In the genomic region with DNA sequence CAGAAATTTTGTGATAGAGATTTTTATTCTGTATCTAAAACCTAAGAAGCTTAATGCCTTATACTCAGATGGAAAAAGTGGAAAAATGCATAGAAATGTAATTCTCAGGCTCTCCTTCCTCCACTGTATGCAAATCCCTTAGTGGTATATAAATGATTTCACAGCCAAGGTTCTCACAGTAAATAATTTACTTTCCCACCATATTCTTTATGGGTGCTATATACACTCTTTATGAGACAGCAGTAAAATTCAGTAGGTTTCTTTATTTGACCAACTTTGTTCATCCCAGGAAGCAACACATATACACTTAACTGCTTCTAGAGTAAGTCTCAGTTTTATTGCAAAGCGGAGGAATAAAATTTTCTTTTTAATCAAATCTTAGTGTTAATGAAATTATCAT, we compare ENCODE assay signal across 22 cellular contexts.
DNase-seq lines count a peak whose midpoint lies in the region; ATAC-seq, FAIRE-seq and TF ChIP-seq lines count a peak whose summit lies in the region.
"Had no signal": no experiment of that assay in that cellular context is flagged by ENCODE, and none has a peak within 500 bp of the region (broad histone marks: within the 10 kb centered on the region; RNA-seq: fewer than 3 reads in every experiment).

No MANE protein-coding gene starts in this region.

- H3K4me1 ChIP-seq in mucosa of descending colon (ENCODE audit: low read depth) (no peaks in the 10 kb centered on the region), smooth muscle cell (ENCODE audit: low read depth) (no peaks in the 10 kb centered on the region)
- H3K4me1 ChIP-seq: A549; BLaER1 treated with 17β-estradiol and CSF1 and Interleukin-3, amounts not matched to agents 10 nM and 100 nM; Caco-2 had no signal

- no peak for TF ChIP-seq CTCF in mucosa of descending colon (IDR thresholded peaks at IDR 0.05)
- no peak for TF ChIP-seq CTCF in smooth muscle cell (IDR thresholded peaks at IDR 0.05; ENCODE audit: borderline replicate concordance, insufficient read depth, poor library complexity, severe bottlenecking)

- no peak overlapping the region for H3K4me3 Mint-ChIP-seq in T-helper 17 cell
- H3K4me3 Mint-ChIP-seq: B cell; CD4-positive, alpha-beta T cell; CD8-positive, alpha-beta T cell had no signal

- intact Hi-C loops in mucosa of descending colon (cut with DNase I, micrococcal nuclease), result no loop called here

- no peak overlapping the region for H3K9ac ChIP-seq in smooth muscle cell (ENCODE audit: low read depth)
- H3K9ac ChIP-seq: BLaER1 treated with 17β-estradiol and CSF1 and Interleukin-3, amounts not matched to agents 10 nM and 100 nM had no signal

- H3K27ac Mint-ChIP-seq in T-helper 17 cell, result no peak overlapping the region
- H3K27ac Mint-ChIP-seq: B cell; CD4-positive, alpha-beta T cell; CD8-positive, alpha-beta T cell had no signal

- H3K4me1 Mint-ChIP-seq in T-helper 17 cell, result no peaks in the 10 kb centered on the region
- H3K4me1 Mint-ChIP-seq: B cell had no signal

- H3K36me3 ChIP-seq in mucosa of descending colon (ENCODE audit: low read depth), result no peaks in the 10 kb centered on the region
- no peaks in the 10 kb centered on the region for H3K36me3 ChIP-seq in smooth muscle cell (ENCODE audit: low read depth)
- H3K36me3 ChIP-seq: BLaER1 treated with 17β-estradiol and CSF1 and Interleukin-3, amounts not matched to agents 10 nM and 100 nM had no signal

- peak overlapping the region; percentile 96 for H2AFZ ChIP-seq in smooth muscle cell (ENCODE audit: low read depth)

- H3K4me2 ChIP-seq in smooth muscle cell, result no peak overlapping the region
- H3K4me2 ChIP-seq: A549; BLaER1 treated with 17β-estradiol and CSF1 and Interleukin-3, amounts not matched to agents 10 nM and 100 nM had no signal

- no peak overlapping the region for H3K27ac ChIP-seq in smooth muscle cell (ENCODE audit: low read depth)
- H3K27ac ChIP-seq: 22Rv1; A549; BLaER1 treated with 17β-estradiol and CSF1 and Interleukin-3, amounts not matched to agents 10 nM and 100 nM; C4-2B had no signal

- no peaks in the 10 kb centered on the region for H3F3A ChIP-seq in smooth muscle cell (ENCODE audit: low read depth)

- ATAC-seq in mucosa of descending colon, result peak; percentile 98
- no peak for ATAC-seq in HG03378 (IDR thresholded peaks at IDR 0.05; ENCODE audit: unreplicated experiment)
- ATAC-seq in T-helper 17 cell, result no peak
- ATAC-seq: A549; CD8-positive, alpha-beta T cell had no signal

- H3K27me3 ChIP-seq in smooth muscle cell (ENCODE audit: low read depth), result no peaks in the 10 kb centered on the region
- H3K27me3 ChIP-seq: BLaER1 treated with 17β-estradiol and CSF1 and Interleukin-3, amounts not matched to agents 10 nM and 100 nM had no signal

- peak; percentile 91 for FAIRE-seq in colon (lab: Jason Lieb, UNC)
- FAIRE-seq: A549, D721Med, G401.6, GM12891, GM19239 had no signal

- no peak overlapping the region for H3K4me3 ChIP-seq in mucosa of descending colon
- H3K4me3 ChIP-seq in smooth muscle cell, result no peak overlapping the region
- H3K4me3 ChIP-seq: A549; BLaER1 treated with 17β-estradiol and CSF1 and Interleukin-3, amounts not matched to agents 10 nM and 100 nM had no signal

- 97% methylated on average over 1 of the region's 1 CpG for WGBS in smooth muscle cell (ENCODE audit: low lambda C conversion rate)

- H3K27me3 Mint-ChIP-seq in T-helper 17 cell, result no peaks in the 10 kb centered on the region
- H3K27me3 Mint-ChIP-seq: B cell; CD4-positive, alpha-beta T cell had no signal

- no peaks in the 10 kb centered on the region for H3K79me2 ChIP-seq in smooth muscle cell (ENCODE audit: low read depth)

- no peaks in the 10 kb centered on the region for H4K20me1 ChIP-seq in smooth muscle cell (ENCODE audit: low read depth)
- H4K20me1 ChIP-seq: BLaER1 treated with 17β-estradiol and CSF1 and Interleukin-3, amounts not matched to agents 10 nM and 100 nM had no signal

- H3K36me3 Mint-ChIP-seq in T-helper 17 cell (ENCODE audit: low read depth), result no peaks in the 10 kb centered on the region
- H3K36me3 Mint-ChIP-seq: CD8-positive, alpha-beta T cell had no signal

- H3K9me3 ChIP-seq in mucosa of descending colon (no peaks in the 10 kb centered on the region), smooth muscle cell (replicated peaks; ENCODE audit: low read depth) (no peaks in the 10 kb centered on the region), T-helper 17 cell (ENCODE audit: control insufficient read depth, low read length, poor library complexity, severe bottlenecking) (no peaks in the 10 kb centered on the region)
- H3K9me3 ChIP-seq: A549; BLaER1 treated with 17β-estradiol and CSF1 and Interleukin-3, amounts not matched to agents 10 nM and 100 nM; Caco-2 had no signal

- DNase-seq in mucosa of descending colon (no peak), smooth muscle cell (lab: John Stamatoyannopoulos, UW; ENCODE audit: unreplicated experiment) (no peak), T-helper 17 cell (no peak), inferior parietal cortex (ENCODE audit: extremely low spot score) (no peak)
- DNase-seq: AML-193; Caco-2; Calu3; CD4-positive, alpha-beta T cell; CD8-positive, alpha-beta T cell; DMS79 treated with DMSO at 0.1 percent for 48 hours; GF-D8 had no signal
